24 cellular contexts compared by ENCODE assay signal in the genomic region with DNA sequence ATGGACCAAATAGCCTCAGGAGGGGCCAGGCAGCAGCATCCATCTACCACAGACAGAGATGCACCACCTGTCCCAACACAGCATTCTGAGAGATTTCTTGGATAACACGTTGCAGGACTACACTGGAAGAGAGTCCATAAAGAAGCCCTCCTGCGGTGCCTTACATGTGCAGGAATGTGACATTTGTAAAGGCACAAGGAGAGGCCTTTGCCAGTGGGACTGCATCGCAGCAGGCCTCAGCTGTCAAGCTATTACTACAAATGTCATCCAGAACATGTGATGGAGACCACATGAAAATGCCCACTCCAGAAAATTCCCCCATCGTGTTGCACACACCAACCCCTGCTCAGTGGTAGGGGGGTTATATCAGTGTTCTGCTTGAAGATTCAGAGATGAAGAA.
"Had no signal": no experiment of that assay in that cellular context is flagged by ENCODE, and none has a peak within 500 bp of the region (broad histone marks: within the 10 kb centered on the region; RNA-seq: fewer than 3 reads in every experiment).

No MANE protein-coding gene starts in this region.

- H3K27ac ChIP-seq: brain microvascular endothelial cell, foreskin keratinocyte, spleen, thoracic aorta had no signal

- H3K4me3 ChIP-seq: spleen, thoracic aorta, upper lobe of left lung had no signal

- H3K9me3 ChIP-seq: spleen, thoracic aorta, upper lobe of left lung had no signal

- H3K9me3 Mint-ChIP-seq: activated CD4-positive, alpha-beta T cell treated with anti-CD3 and anti-CD28 coated beads, Interleukin-2, amount 10 ng/mL, durations not matched to agents 24 days and 14 days; activated CD8-positive, alpha-beta T cell treated with anti-CD3 and anti-CD28 coated beads for 36 hours; activated naive CD4-positive, alpha-beta T cell treated with anti-CD3 and anti-CD28 coated beads, Interleukin-2, amount 50 U/mL, for 72 hours; activated T-helper 1 cell treated with anti-CD3 and anti-CD28 coated beads, Interleukin-12 subunit alpha, Interleukin-12 subunit beta, Interleukin-2, Interleukin-4 antibody, amounts not matched to agents 30 ng/mL and 10 ng/mL and 1 ng/mL, durations not matched to agents 14 hours and 24 hours and 36 hours; dendritic cell treated with granulocyte-macrophage colony-stimulating factor and Interleukin-4, amounts not matched to agents 40 ng/mL and 50 ng/mL, for 4 days; T-helper 1 cell treated with Interleukin-12 subunit alpha and Interleukin-12 subunit beta and Interleukin-4 antibody, amounts not matched to agents 30 μg/mL and 1 μg/mL, for 36 hours had no signal

- H3K36me3 Mint-ChIP-seq: activated CD8-positive, alpha-beta memory T cell treated with anti-CD3 and anti-CD28 coated beads, Interleukin-2, amount 10 ng/mL, durations not matched to agents 7 days and 5 days; activated naive CD4-positive, alpha-beta T cell treated with anti-CD3 and anti-CD28 coated beads, Interleukin-2, amount 50 U/mL, for 72 hours had no signal

- ATAC-seq: activated CD8-positive, alpha-beta memory T cell treated with anti-CD3 and anti-CD28 coated beads, Interleukin-2, amount 10 ng/mL, durations not matched to agents 7 days and 5 days; activated CD8-positive, alpha-beta T cell treated with anti-CD3 and anti-CD28 coated beads for 36 hours; activated naive CD4-positive, alpha-beta T cell treated with anti-CD3 and anti-CD28 coated beads, Interleukin-2, amount 50 U/mL, for 72 hours; foreskin keratinocyte had no signal

- DNase-seq: activated CD4-positive, alpha-beta T cell treated with anti-CD3 and anti-CD28 coated beads, Interleukin-2, amount 10 ng/mL, durations not matched to agents 24 days and 14 days; activated CD8-positive, alpha-beta memory T cell treated with anti-CD3 and anti-CD28 coated beads, Interleukin-2, amount 10 ng/mL, durations not matched to agents 7 days and 5 days; activated CD8-positive, alpha-beta T cell treated with anti-CD3 and anti-CD28 coated beads for 36 hours; activated gamma-delta T cell treated with Interleukin-2 at 50 U/mL for 16 hours; aorta; brain microvascular endothelial cell; caudate nucleus; effector CD4-positive, alpha-beta T cell; erythroblast; foreskin keratinocyte; left ventricle myocardium superior; mammary epithelial cell; midbrain; retina; spleen; stimulated activated CD4-positive, alpha-beta T cell treated with anti-CD3 and anti-CD28 coated beads, Interleukin-4, amount 100 ng/mL, for 1 hour; stimulated activated naive CD4-positive, alpha-beta T cell; upper lobe of left lung had no signal

- H3K27ac Mint-ChIP-seq: activated CD4-positive, alpha-beta T cell treated with anti-CD3 and anti-CD28 coated beads, Interleukin-2, amount 10 ng/mL, durations not matched to agents 24 days and 14 days; activated CD8-positive, alpha-beta memory T cell treated with anti-CD3 and anti-CD28 coated beads, Interleukin-2, amount 10 ng/mL, durations not matched to agents 7 days and 5 days; activated CD8-positive, alpha-beta T cell treated with anti-CD3 and anti-CD28 coated beads for 36 hours; activated T-helper 1 cell treated with anti-CD3 and anti-CD28 coated beads, Interleukin-12 subunit alpha, Interleukin-12 subunit beta, Interleukin-2, Interleukin-4 antibody, amounts not matched to agents 30 ng/mL and 10 ng/mL and 1 ng/mL, durations not matched to agents 14 hours and 24 hours and 36 hours; progenitor cell of endocrine pancreas; T-helper 1 cell treated with Interleukin-12 subunit alpha and Interleukin-12 subunit beta and Interleukin-4 antibody, amounts not matched to agents 30 μg/mL and 1 μg/mL, for 36 hours had no signal

- H3K4me3 Mint-ChIP-seq: activated CD4-positive, alpha-beta T cell treated with anti-CD3 and anti-CD28 coated beads, Interleukin-2, amount 10 ng/mL, durations not matched to agents 24 days and 14 days; activated CD8-positive, alpha-beta memory T cell treated with anti-CD3 and anti-CD28 coated beads, Interleukin-2, amount 10 ng/mL, durations not matched to agents 7 days and 5 days; activated CD8-positive, alpha-beta T cell treated with anti-CD3 and anti-CD28 coated beads for 36 hours; activated T-helper 1 cell treated with anti-CD3 and anti-CD28 coated beads, Interleukin-12 subunit alpha, Interleukin-12 subunit beta, Interleukin-2, Interleukin-4 antibody, amounts not matched to agents 30 ng/mL and 10 ng/mL and 1 ng/mL, durations not matched to agents 14 hours and 24 hours and 36 hours; dendritic cell treated with granulocyte-macrophage colony-stimulating factor and Interleukin-4, amounts not matched to agents 40 ng/mL and 50 ng/mL, for 4 days; T-helper 1 cell treated with Interleukin-12 subunit alpha and Interleukin-12 subunit beta and Interleukin-4 antibody, amounts not matched to agents 30 μg/mL and 1 μg/mL, for 36 hours had no signal

- H3K27me3 ChIP-seq: brain microvascular endothelial cell, foreskin keratinocyte, spleen, upper lobe of left lung had no signal

- H3K36me3 ChIP-seq: brain microvascular endothelial cell, spleen, thoracic aorta, upper lobe of left lung had no signal

- H3K27me3 Mint-ChIP-seq: activated CD8-positive, alpha-beta T cell treated with anti-CD3 and anti-CD28 coated beads for 36 hours; dendritic cell treated with granulocyte-macrophage colony-stimulating factor and Interleukin-4, amounts not matched to agents 40 ng/mL and 50 ng/mL, for 4 days had no signal
